In the genomic region with DNA sequence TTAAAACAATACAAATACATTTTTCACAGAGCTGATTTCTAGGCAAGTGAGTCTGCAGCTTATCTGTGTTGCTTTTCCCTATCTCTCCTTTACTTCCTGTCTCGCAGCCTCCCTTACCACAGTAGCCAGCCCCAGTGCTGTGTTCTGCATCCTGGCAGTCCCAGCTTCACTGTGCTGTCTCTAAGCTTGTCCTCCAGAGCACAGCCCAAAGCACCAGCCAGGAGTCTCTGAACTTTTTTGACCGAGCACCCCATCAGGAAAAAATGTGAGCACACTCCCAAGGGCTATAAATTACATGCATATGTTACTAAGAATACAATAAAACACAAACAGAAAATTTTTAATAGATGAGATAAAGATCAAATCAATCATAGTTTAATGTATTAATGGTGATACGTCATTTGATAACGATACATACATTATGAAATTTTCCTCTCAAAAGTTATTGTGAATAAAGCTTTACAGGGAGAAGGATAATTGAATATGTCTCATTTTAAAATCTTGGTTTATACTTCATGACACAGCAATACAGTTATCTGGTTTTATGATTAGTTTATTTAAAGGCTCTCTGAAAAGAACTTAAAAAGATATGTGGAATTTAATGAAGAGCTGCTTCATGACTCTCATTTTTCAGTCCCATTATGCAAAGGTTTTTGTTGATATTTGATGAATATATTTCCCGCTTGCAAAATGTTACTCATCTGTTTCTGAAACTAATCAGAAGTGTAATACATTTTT, we compare ENCODE assay signal across 1 cellular context.
TF ChIP-seq lines count a peak whose summit lies in the region.

No MANE protein-coding gene starts in this region.

TF ChIP-seq in K562, 482 proteins besides CTCF, POLR2A, EP300 and RAD21 (continued from another document and continues in another):
- TF ChIP-seq ZMIZ1 (IDR thresholded peaks at IDR 0.05; ENCODE audit: low read depth in 2 of 2, low read length in 2 of 2) (0 out of 4 replicates have a peak, but pooled peaks of 1 of the 2 experiments have one; percentile 14), CHD2 (IDR thresholded peaks at IDR 0.05; ENCODE audit: low read depth, low read length) (no peak), ZNF146 (CRISPR knock-in tag; IDR thresholded peaks at IDR 0.05; ENCODE audit: unreplicated experiment) (no peak), SREBF1 (IDR thresholded peaks at IDR 0.05; ENCODE audit: borderline replicate concordance, low read depth, low read length) (no peak), ZNF75A (CRISPR knock-in tag; IDR thresholded peaks at IDR 0.05) (no peak), CCNT2 (IDR thresholded peaks at IDR 0.05; ENCODE audit: borderline replicate concordance, extremely low read depth, insufficient read length, low read depth, low read length) (no peak), REST (CRISPR knock-in tag; IDR thresholded peaks at IDR 0.05; ENCODE audit: low read depth) (no peak), PYGO2 (tag; IDR thresholded peaks at IDR 0.05) (no peak), TAF7 (tag; IDR thresholded peaks at IDR 0.05) (no peak), ZBTB33 (CRISPR knock-in tag; IDR thresholded peaks at IDR 0.05) (no peak), ARID1B (IDR thresholded peaks at IDR 0.05) (peak; percentile 85), MEF2A (IDR thresholded peaks at IDR 0.05; ENCODE audit: control insufficient read depth, low read depth, low read length) (no peak), BRD4 (IDR thresholded peaks at IDR 0.05) (no peak), U2AF1 (optimal IDR thresholded peaks at IDR 0.05; ENCODE audit: low read depth, low read length) (no peak), ZBED1 (IDR thresholded peaks at IDR 0.05) (no peak), XRCC4 (IDR thresholded peaks at IDR 0.05; ENCODE audit: extremely low read depth, insufficient read depth, insufficient read length) (no peak), TSHZ1 (CRISPR knock-in tag; IDR thresholded peaks at IDR 0.05) (no peak), NBN (IDR thresholded peaks at IDR 0.05; ENCODE audit: low read depth) (peak; percentile 60; the same call in 1 of the 2 replicates), SMAD1 (IDR thresholded peaks at IDR 0.05; ENCODE audit: low read depth, low read length, partially characterized antibody) (no peak), FOXJ2 (tag; IDR thresholded peaks at IDR 0.05) (0 out of 2 replicates have a peak, but pooled peaks have one; percentile 17), ZNF436 (CRISPR knock-in tag; IDR thresholded peaks at IDR 0.05) (no peak), ZNF507 (tag; conservative IDR thresholded peaks at IDR 0.05) (no peak), USF1 (CRISPR knock-in tag; IDR thresholded peaks at IDR 0.05) (no peak), U2AF2 (optimal IDR thresholded peaks at IDR 0.05; ENCODE audit: low read depth, low read length) (no peak), L3MBTL2 (IDR thresholded peaks at IDR 0.05) (no peak), JUND (IDR thresholded peaks at IDR 0.05; ENCODE audit: borderline replicate concordance, low read depth, low read length) (peak; percentile 65), JUND (tag; IDR thresholded peaks at IDR 0.05; ENCODE audit: borderline replicate concordance, low read depth, low read length) (peak; percentile 73; the same call in 1 of the 3 replicates), ZBTB1 (CRISPR knock-in tag; IDR thresholded peaks at IDR 0.05; ENCODE audit: borderline replicate concordance, low read depth) (no peak), CBFA2T3 (IDR thresholded peaks at IDR 0.05) (peak; percentile 23; the same call in 1 of the 2 replicates), PML (IDR thresholded peaks at IDR 0.05; ENCODE audit: low read length) (no peak), ARID2 (IDR thresholded peaks at IDR 0.05) (no peak), GATAD2B (IDR thresholded peaks at IDR 0.05; ENCODE audit: borderline replicate concordance) (0 out of 2 replicates have a peak, but pooled peaks have one; percentile 50), ZBTB34 (CRISPR knock-in tag; IDR thresholded peaks at IDR 0.05) (no peak), KLF10 (CRISPR knock-in tag; IDR thresholded peaks at IDR 0.05) (no peak), CHD4 (IDR thresholded peaks at IDR 0.05; ENCODE audit: insufficient read depth, insufficient replicate concordance, low read depth, low read length, poor library complexity, severe bottlenecking) (no peak), ELF1 (tag; IDR thresholded peaks at IDR 0.05) (peak; percentile 68), EHMT2 (IDR thresholded peaks at IDR 0.05) (no peak), ZKSCAN3 (CRISPR knock-in tag; IDR thresholded peaks at IDR 0.05) (no peak), SOX6 (IDR thresholded peaks at IDR 0.05) (peak; percentile 84), FUS (optimal IDR thresholded peaks at IDR 0.05; ENCODE audit: low read depth, low read length) (no peak), HEY1 (CRISPR knock-in tag; IDR thresholded peaks at IDR 0.05; ENCODE audit: borderline replicate concordance) (no peak), RBM25 (IDR thresholded peaks at IDR 0.05; ENCODE audit: low read depth, low read length, severe bottlenecking) (no peak), HMG20B (CRISPR knock-in tag; IDR thresholded peaks at IDR 0.05) (no peak), MYNN (IDR thresholded peaks at IDR 0.05) (0 out of 2 replicates have a peak, but pooled peaks have one; percentile 42), MYNN (CRISPR knock-in tag; IDR thresholded peaks at IDR 0.05) (no peak)
- TF ChIP-seq, protein P1, sequence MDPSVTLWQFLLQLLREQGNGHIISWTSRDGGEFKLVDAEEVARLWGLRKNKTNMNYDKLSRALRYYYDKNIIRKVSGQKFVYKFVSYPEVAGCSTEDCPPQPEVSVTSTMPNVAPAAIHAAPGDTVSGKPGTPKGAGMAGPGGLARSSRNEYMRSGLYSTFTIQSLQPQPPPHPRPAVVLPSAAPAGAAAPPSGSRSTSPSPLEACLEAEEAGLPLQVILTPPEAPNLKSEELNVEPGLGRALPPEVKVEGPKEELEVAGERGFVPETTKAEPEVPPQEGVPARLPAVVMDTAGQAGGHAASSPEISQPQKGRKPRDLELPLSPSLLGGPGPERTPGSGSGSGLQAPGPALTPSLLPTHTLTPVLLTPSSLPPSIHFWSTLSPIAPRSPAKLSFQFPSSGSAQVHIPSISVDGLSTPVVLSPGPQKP (CRISPR knock-in tag; IDR thresholded peaks at IDR 0.05), result no peak
- TF ChIP-seq, protein P2, sequence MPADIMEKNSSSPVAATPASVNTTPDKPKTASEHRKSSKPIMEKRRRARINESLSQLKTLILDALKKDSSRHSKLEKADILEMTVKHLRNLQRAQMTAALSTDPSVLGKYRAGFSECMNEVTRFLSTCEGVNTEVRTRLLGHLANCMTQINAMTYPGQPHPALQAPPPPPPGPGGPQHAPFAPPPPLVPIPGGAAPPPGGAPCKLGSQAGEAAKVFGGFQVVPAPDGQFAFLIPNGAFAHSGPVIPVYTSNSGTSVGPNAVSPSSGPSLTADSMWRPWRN (IDR thresholded peaks at IDR 0.05; ENCODE audit: low read depth), result peak; percentile 65; the same call in 1 of the 2 replicates
